Comparison of ENCODE assay signal across 21 cellular contexts in the genomic region with DNA sequence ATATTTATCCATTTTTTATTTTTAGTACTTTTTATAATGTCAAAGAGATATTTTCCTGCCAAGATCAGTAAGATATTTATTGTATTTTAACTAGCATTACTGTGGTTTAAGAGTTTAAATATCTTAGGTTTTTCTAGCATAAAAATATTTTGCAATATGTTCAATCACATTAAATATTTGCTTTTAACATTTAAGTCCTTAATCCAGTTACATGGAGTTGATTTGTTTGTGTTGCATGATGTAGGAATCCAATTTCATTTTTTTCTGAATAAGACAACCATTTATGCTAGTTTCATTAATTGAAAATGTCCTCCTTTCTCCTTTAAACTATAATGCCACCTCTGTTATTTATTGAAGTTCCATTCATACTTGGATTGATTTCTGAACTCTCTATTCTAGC. TPM values are rescaled to one million over a fixed set of nuclear protein-coding genes. Genes with fewer than 3 reads are reported as not detected.
"Had no signal": no experiment of that assay in that cellular context is flagged by ENCODE, and none has a peak within 500 bp of the region (broad histone marks: within the 10 kb centered on the region; RNA-seq: fewer than 3 reads in every experiment).

No MANE protein-coding gene starts in this region.

- H3K9me3 ChIP-seq: breast epithelium, esophagus muscularis mucosa, gastrocnemius medialis, pancreas, prostate gland, sigmoid colon, tibial nerve had no signal

- ATAC-seq: activated CD8-positive, alpha-beta memory T cell treated with anti-CD3 and anti-CD28 coated beads, Interleukin-2, amount 10 ng/mL, durations not matched to agents 7 days and 5 days; activated CD8-positive, alpha-beta T cell treated with anti-CD3 and anti-CD28 coated beads, Interleukin-2, amount 10 ng/mL, durations not matched to agents 7 days and 5 days; activated naive CD8-positive, alpha-beta T cell treated with anti-CD3 and anti-CD28 coated beads, Interleukin-2, amount 50 U/mL, for 24 hours; gastrocnemius medialis; left ventricle myocardium superior; pancreas had no signal

- H3K27me3 ChIP-seq: breast epithelium, esophagus muscularis mucosa, gastrocnemius medialis, neutrophil, pancreas, sigmoid colon, tibial nerve had no signal

- H3K4me1 ChIP-seq: breast epithelium, prostate gland, sigmoid colon had no signal

- H3K4me3 ChIP-seq: breast epithelium, esophagus muscularis mucosa, gastrocnemius medialis, pancreas, prostate gland, sigmoid colon, tibial nerve had no signal

- DNase-seq: activated B cell treated with CpG ODN at 0.5 μM for 24 hours; activated CD8-positive, alpha-beta memory T cell treated with anti-CD3 and anti-CD28 coated beads, Interleukin-2, amount 10 ng/mL, durations not matched to agents 7 days and 5 days; activated CD8-positive, alpha-beta T cell treated with anti-CD3 and anti-CD28 coated beads, Interleukin-2, amount 10 ng/mL, durations not matched to agents 7 days and 5 days; activated naive CD8-positive, alpha-beta T cell treated with anti-CD3 and anti-CD28 coated beads, Interleukin-2, amount 50 U/mL, for 24 hours; activated T-cell treated with anti-CD3 and anti-CD28 coated beads, Interleukin-2, amount 50 U/mL, for 48 hours; central memory CD4-positive, alpha-beta T cell; endodermal cell; gastrocnemius medialis; glutamatergic neuron; left ventricle myocardium superior; naive B cell; nephron progenitor cell; pancreas; retina; sigmoid colon; stimulated activated naive CD4-positive, alpha-beta T cell treated with Interleukin-2 at 50 U/mL for 16 hours had no signal

- H3K36me3 ChIP-seq: breast epithelium, esophagus muscularis mucosa, gastrocnemius medialis, neutrophil, pancreas, prostate gland, sigmoid colon, tibial nerve had no signal

- H3K27ac ChIP-seq: breast epithelium, esophagus muscularis mucosa, gastrocnemius medialis, neutrophil, pancreas, prostate gland, sigmoid colon, tibial nerve had no signal

RNA-seq across cellular contexts. Expression of gene CAV1, which starts 41.8 kb away (rescaled TPM):
- total RNA-seq: activated CD8-positive, alpha-beta T cell treated with anti-CD3 and anti-CD28 coated beads, Interleukin-2, amount 10 ng/mL, durations not matched to agents 7 days and 5 days had no signal
